In the genomic region with DNA sequence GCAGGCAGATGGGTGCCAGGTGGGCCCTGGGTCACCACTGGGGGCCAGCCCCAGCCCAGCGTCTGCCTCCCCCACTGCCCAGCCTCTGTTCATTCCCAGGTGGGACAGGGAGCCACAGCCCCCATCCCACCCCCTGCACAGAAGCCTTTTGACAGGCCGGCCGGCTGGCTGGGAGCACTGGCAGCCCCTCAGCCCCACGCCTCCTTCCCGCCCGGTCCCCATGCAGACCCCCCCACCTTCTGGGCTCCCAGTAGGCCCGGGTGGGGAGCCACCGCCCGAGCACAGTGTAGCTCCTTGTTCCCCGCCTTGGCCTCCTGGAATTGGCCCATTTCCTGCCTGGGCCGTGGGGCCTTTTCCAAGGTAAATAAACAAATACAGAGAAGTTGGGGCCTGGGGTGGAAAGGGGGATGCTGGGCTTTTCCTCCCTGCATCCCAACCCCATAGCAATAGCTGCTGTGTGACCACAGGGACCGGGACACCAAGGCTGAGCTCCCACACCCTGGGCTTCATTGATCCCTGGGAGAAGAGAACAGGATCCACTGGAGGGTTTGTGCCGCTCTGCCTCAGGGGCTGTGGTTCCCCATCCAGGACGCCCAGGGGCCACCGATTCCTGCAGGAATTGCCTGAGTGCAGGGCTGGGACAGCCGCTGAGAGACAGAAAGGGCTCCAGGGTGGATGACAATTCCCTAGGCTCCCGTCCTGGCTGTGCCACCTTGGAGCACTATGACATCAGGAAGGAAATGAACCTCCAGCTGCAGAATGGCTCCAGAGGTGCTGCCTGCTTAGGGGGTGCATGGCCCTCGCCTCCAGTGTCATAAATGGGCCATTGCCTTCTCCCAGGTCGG, we compare ENCODE assay signal across 7 cellular contexts. TPM values are rescaled to one million over a fixed set of nuclear protein-coding genes. Genes with fewer than 3 reads are reported as not detected.
DNase-seq lines count a peak whose midpoint lies in the region; ATAC-seq, FAIRE-seq and TF ChIP-seq lines count a peak whose summit lies in the region.
"Not testable (repeated sequence)": the region's sequence is repeated elsewhere in the genome, so short reads cannot be mapped to it uniquely, and the experiment has no call there.

No MANE protein-coding gene starts in this region.

- H3K4me2 ChIP-seq in A549; K562 (ENCODE audit: insufficient read depth, low read length): not testable (repeated sequence)

- H3K9ac ChIP-seq in K562 (ENCODE audit: insufficient read depth in 1 of 2, low read depth in 2 of 2, low read length in 2 of 2) = not testable (repeated sequence)

- not testable (repeated sequence) for TF ChIP-seq CTCF in A549 (IDR thresholded peaks at IDR 0.05); Panc1 (IDR thresholded peaks at IDR 0.05); K562 (IDR thresholded peaks at IDR 0.05 in 2 of 3, conservative IDR thresholded peaks at IDR 0.05 in 1 of 3; ENCODE audit: insufficient read depth in 2 of 3, low read depth in 1 of 3, low read length in 3 of 3); lower lobe of right lung (IDR thresholded peaks at IDR 0.05)

- H3K9me1 ChIP-seq in K562 (ENCODE audit: control insufficient read depth, insufficient read depth, low read length) = not testable (repeated sequence)

- H3K9me3 ChIP-seq in A549; Panc1 (ENCODE audit: control insufficient read depth, insufficient read depth, low read depth, low read length); K562 (replicated peaks; ENCODE audit: control insufficient read depth, insufficient read depth, low read depth, low read length); right cardiac atrium (ENCODE audit: control insufficient read depth, low read length); lower lobe of right lung: not testable (repeated sequence)

- H3K27me3 Mint-ChIP-seq in stimulated activated memory B cell treated with anti-CD40 and anti-IgM and Interleukin-4, amounts not matched to agents 10 μg/mL and 1 μg/mL and 100 μg/mL, for 72 hours = not testable (repeated sequence)

- CTCF ChIA-PET in A549 (lab: Yijun Ruan, JAX); Panc1 (lab: Charles Lee); K562 (lab: Yijun Ruan, JAX; ENCODE audit: low intra/inter-chr PET ratio): not testable (repeated sequence)

- ATAC-seq in A549 (peak; percentile 64), Panc1 (peak; percentile 76), K562 (peak; percentile 60), Right ventricle myocardium inferior (peak; percentile 71), right cardiac atrium (peak; percentile 77 to 82), lower lobe of right lung (peak; percentile 23 to 50)
- ATAC-seq in stimulated activated memory B cell treated with anti-CD40 and anti-IgM and Interleukin-4, amounts not matched to agents 10 μg/mL and 1 μg/mL and 100 μg/mL, for 72 hours = peak; percentile 48

- intact Hi-C loops in Panc1 (cut with micrococcal nuclease; ENCODE audit: unreplicated experiment); K562 (cut with micrococcal nuclease); Right ventricle myocardium inferior (cut with DNase I); right cardiac atrium (cut with DNase I); lower lobe of right lung (cut with DNase I): not testable (repeated sequence)

- 40% methylated on average over 1 of the region's 19 CpGs for WGBS in A549 (ENCODE audit: missing lambda C conversion rate)
- WGBS in K562 (ENCODE audit: insufficient coverage, low coverage, missing lambda C conversion rate) = no CpG with 5 or more reads among the region's 19 CpGs
- no CpG with 5 or more reads among the region's 19 CpGs for WGBS in right cardiac atrium

- not testable (repeated sequence) for H3K79me2 ChIP-seq in K562 (ENCODE audit: control insufficient read depth, insufficient read depth, low read length)

- not testable (repeated sequence) for H3K4me3 ChIP-seq in A549; Panc1 (ENCODE audit: low read depth in 2 of 2, low read length in 2 of 2); K562; right cardiac atrium (ENCODE audit: low read length); lower lobe of right lung

- not testable (repeated sequence) for H3K9me3 Mint-ChIP-seq in stimulated activated memory B cell treated with anti-CD40 and anti-IgM and Interleukin-4, amounts not matched to agents 10 μg/mL and 1 μg/mL and 100 μg/mL, for 72 hours

- POLR2A ChIA-PET in A549 (lab: Yijun Ruan, JAX); Panc1 (lab: Charles Lee); K562 (lab: Yijun Ruan, JAX): not testable (repeated sequence)

- H3K4me1 Mint-ChIP-seq in stimulated activated memory B cell treated with anti-CD40 and anti-IgM and Interleukin-4, amounts not matched to agents 10 μg/mL and 1 μg/mL and 100 μg/mL, for 72 hours = not testable (repeated sequence)

- TF ChIP-seq POLR2A in A549 (IDR thresholded peaks at IDR 0.05; ENCODE audit: low read length); K562 (conservative IDR thresholded peaks at IDR 0.05): not testable (repeated sequence)

- not testable (repeated sequence) for DNase-seq in A549 (ENCODE audit: low read depth in 1 of 2, low spot score in 1 of 2); Panc1 (ENCODE audit: low read depth, low spot score); K562 (ENCODE audit: extremely low read depth in 1 of 4, low spot score in 3 of 4); Right ventricle myocardium inferior (ENCODE audit: missing footprints); right cardiac atrium; lower lobe of right lung

- H3K27me3 ChIP-seq in Panc1 (ENCODE audit: control insufficient read depth, insufficient read depth, low read length); K562 (ENCODE audit: control insufficient read depth in 2 of 2, insufficient read depth in 2 of 2, low read length in 2 of 2); right cardiac atrium (ENCODE audit: control insufficient read depth, insufficient read depth); lower lobe of right lung (ENCODE audit: low read depth): not testable (repeated sequence)

- not testable (repeated sequence) for H3K36me3 Mint-ChIP-seq in stimulated activated memory B cell treated with anti-CD40 and anti-IgM and Interleukin-4, amounts not matched to agents 10 μg/mL and 1 μg/mL and 100 μg/mL, for 72 hours

- H4K20me1 ChIP-seq in K562 (replicated peaks; ENCODE audit: control insufficient read depth, insufficient read depth, low read length) = not testable (repeated sequence)

- not testable (repeated sequence) for H3K27ac Mint-ChIP-seq in stimulated activated memory B cell treated with anti-CD40 and anti-IgM and Interleukin-4, amounts not matched to agents 10 μg/mL and 1 μg/mL and 100 μg/mL, for 72 hours

- in situ Hi-C loops in Panc1 (cut with HindIII; ENCODE audit: low pct_unique_long_range_greater_than_20kb, low sequenced_read_pairs) = not testable (repeated sequence)
- in situ Hi-C loops in K562 (cut with MboI) = loop anchor here (5.0 to 25.0 kb wide), 2 partner anchors 502 to 1937 kb away; partner anchors contain the start of gene FZD9

- H3K36me3 ChIP-seq in Panc1 (ENCODE audit: control insufficient read depth, insufficient read depth, low read length); K562 (ENCODE audit: control insufficient read depth, insufficient read depth, low read length); lower lobe of right lung: not testable (repeated sequence)

- not testable (repeated sequence) for H3K27ac ChIP-seq in A549; Panc1 (ENCODE audit: low read length); K562 (ENCODE audit: extremely low read depth, low read depth, low read length); right cardiac atrium (ENCODE audit: low read length); lower lobe of right lung

- FAIRE-seq in A549 (lab: Jason Lieb, UNC); K562 (lab: Jason Lieb, UNC): not testable (repeated sequence)

- BruUV-seq in Panc1 (replicated peaks; lab: Mats Ljungman, UMichigan); K562 (replicated peaks; lab: Mats Ljungman, UMichigan): not testable (repeated sequence)

- H2AFZ ChIP-seq in K562 (ENCODE audit: low read depth, low read length) = not testable (repeated sequence)

- TF ChIP-seq RAD21 in A549 (conservative IDR thresholded peaks at IDR 0.05 in 1 of 2, IDR thresholded peaks at IDR 0.05 in 1 of 2); K562 (CRISPR knock-in tag; conservative IDR thresholded peaks at IDR 0.05 in 1 of 2, IDR thresholded peaks at IDR 0.05 in 1 of 2): not testable (repeated sequence)

- not testable (repeated sequence) for TF ChIP-seq EP300 in A549 (IDR thresholded peaks at IDR 0.05); K562 (IDR thresholded peaks at IDR 0.05; ENCODE audit: low read length)

- not testable (repeated sequence) for H3K4me3 Mint-ChIP-seq in stimulated activated memory B cell treated with anti-CD40 and anti-IgM and Interleukin-4, amounts not matched to agents 10 μg/mL and 1 μg/mL and 100 μg/mL, for 72 hours

- not testable (repeated sequence) for H3K4me1 ChIP-seq in A549; Panc1 (ENCODE audit: control insufficient read depth, insufficient read depth, low read length); K562 (replicated peaks in 1 of 2; ENCODE audit: control insufficient read depth in 2 of 2, insufficient read depth in 2 of 2, low read length in 2 of 2); right cardiac atrium (ENCODE audit: control insufficient read depth, insufficient read depth, low read length); lower lobe of right lung

RNA-seq across cellular contexts. Expression of gene TRIM73, which starts 20.7 kb away (rescaled TPM):
- polyA plus RNA-seq in A549 (2011; rRNA removed) = 0.63 and 0.97 TPM in 2 replicates
- 0.52 and 0.66 TPM in 2 replicates for polyA plus RNA-seq in A549 (2012; cell fraction: cytosol; rRNA removed)
- polyA plus RNA-seq in A549 (2012; cell fraction: nucleus; rRNA removed) = 14.0 and 18.6 TPM in 2 replicates
- polyA plus RNA-seq in A549 (2017; fragmentation: RNase III; extraction: RNeasy Plus Mini Kit Qiagen cat#74134 plus additional on column Dnase treatment) = 2.0 to 2.9 TPM (median 2.5 TPM) in 3 replicates
- polyA minus RNA-seq in A549 (2011; rRNA and poly(A)+ RNA removed) = 0.58 and 1.0 TPM in 2 replicates
- 4.1 TPM for total RNA-seq in Panc1 (2021; ENCODE audit: unreplicated experiment)
- polyA plus RNA-seq in Panc1 (2012; ENCODE audit: insufficient read length) = 1.5 TPM
- total RNA-seq in K562 (2011; cell fraction: chromatin; rRNA removed; ENCODE audit: low replicate concordance) = 1.1 and 4.1 TPM in 2 replicates
- 2.1 and 3.0 TPM in 2 replicates for total RNA-seq in K562 (2011; cell fraction: nucleolus; rRNA removed)
- 1.9 and 2.1 TPM in 2 replicates for total RNA-seq in K562 (2011; cell fraction: nucleoplasm; rRNA removed)
- total RNA-seq in K562 (2014; rRNA removed) = 0.64 and 1.2 TPM in 2 replicates
- 0.04 TPM in 1 of 2 replicates, not detected in the other for total RNA-seq in K562 (2014; rRNA removed; fragmentation: Illumina TruSeq; extraction: Trizol)
- 0.41 and 0.80 TPM in 2 replicates for total RNA-seq in K562 (2015; rRNA removed; fragmentation: Illumina TruSeq; extraction: Trizol)
- total RNA-seq in K562 (2021) = 1.2 and 1.4 TPM in 2 replicates
- 0.30 TPM in 1 of 2 replicates, not detected in the other for polyA plus RNA-seq in K562 (2011; rRNA removed)
- 0.03 and 0.42 TPM in 2 replicates for polyA plus RNA-seq in K562 (2011; cell fraction: cytosol; rRNA removed)
- 1.8 and 4.8 TPM in 2 replicates for polyA plus RNA-seq in K562 (2011; cell fraction: nucleus; rRNA removed)
- polyA plus RNA-seq in K562 (2012) = 0.52 and 4.5 TPM in 2 replicates
- polyA plus RNA-seq in K562 (2014; fragmentation: Illumina TruSeq; extraction: Trizol) = 0.15 TPM in 1 of 2 replicates, not detected in the other
- polyA plus RNA-seq in K562 (2014; fragmentation: Nextera tagmentation; extraction: Ambion mirVana) = not detected
- polyA plus RNA-seq in K562 (2014; rRNA removed) = 0.28 and 0.90 TPM in 2 replicates
- 0.14 TPM in 1 of 2 replicates, not detected in the other for polyA minus RNA-seq in K562 (2011; rRNA and poly(A)+ RNA removed)
- not detected in 2 replicates for polyA minus RNA-seq in K562 (2011; cell fraction: cytosol; rRNA and poly(A)+ RNA removed)
- polyA minus RNA-seq in K562 (2011; cell fraction: nucleus; rRNA and poly(A)+ RNA removed) = 0.40 and 0.44 TPM in 2 replicates
- total RNA-seq in Right ventricle myocardium inferior = 0.41 TPM
- total RNA-seq in right cardiac atrium = 1 to 10 TPM; 1.1 to 3.8 (median 1.2) TPM
- 1.0 TPM for polyA plus RNA-seq in right cardiac atrium
- total RNA-seq in lower lobe of right lung = 5.6 TPM
